Comparison of ENCODE assay signal across 22 cellular contexts in the genomic region with DNA sequence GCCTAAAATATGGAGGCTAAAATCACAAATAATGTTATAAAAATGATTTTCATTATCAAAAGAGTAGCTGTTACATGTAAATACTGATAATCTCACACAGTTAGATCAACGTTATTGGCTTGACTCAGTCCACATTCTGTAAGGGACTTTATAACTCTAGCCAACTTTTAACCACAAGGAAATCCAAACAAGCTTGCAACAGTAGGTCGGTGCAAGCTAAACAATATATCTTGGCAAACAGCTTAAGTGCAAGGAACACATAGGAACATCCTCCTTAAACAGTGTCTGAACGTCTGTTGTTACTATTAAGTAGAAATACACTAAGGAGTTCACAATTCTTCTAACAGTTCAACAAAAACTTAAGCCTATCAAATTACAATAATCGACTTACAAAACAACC.
DNase-seq lines count a peak whose midpoint lies in the region; ATAC-seq and TF ChIP-seq lines count a peak whose summit lies in the region.
"Had no signal": no experiment of that assay in that cellular context is flagged by ENCODE, and none has a peak within 500 bp of the region (broad histone marks: within the 10 kb centered on the region; RNA-seq: fewer than 3 reads in every experiment).

No MANE protein-coding gene starts in this region.

- H3K27ac ChIP-seq in endodermal cell (ENCODE audit: low read depth, low read length), result no peak overlapping the region
- H3K27ac ChIP-seq: gastroesophageal sphincter, VCaP had no signal

- peak; percentile 26 for DNase-seq in AG10803 (ENCODE audit: low read depth)
- peak; percentile 4 for DNase-seq in MV-4-11 (lab: John Stamatoyannopoulos, UW)
- no peak for DNase-seq in endodermal cell
- DNase-seq in mucosa of descending colon, result no peak
- no peak for DNase-seq in stimulated activated CD4-positive, alpha-beta T cell treated with anti-CD3 and anti-CD28 coated beads, Interleukin-4, amount 100 ng/mL, for 1 hour
- no peak for DNase-seq in DMS153 (lab: John Stamatoyannopoulos, UW)
- DNase-seq in sciatic nerve (ENCODE audit: low spot score), result no peak
- DNase-seq in NCI-H2029 (lab: John Stamatoyannopoulos, UW), result no peak
- DNase-seq: ACHN; activated CD4-positive, alpha-beta T cell treated with anti-CD3 and anti-CD28 coated beads, Interleukin-2, amount 50 U/mL, for 4 hours; activated T-cell treated with anti-CD3 and anti-CD28 coated beads for 4 hours; CD4-positive, alpha-beta T cell; HFFc6; KG1; NCI-H1105; NCI-H69; right cardiac atrium; SHP77 treated with DMSO at 0.1 percent for 48 hours; stimulated activated naive CD4-positive, alpha-beta T cell; thyroid gland had no signal

- peaks cover 30% of the 10 kb centered on the region for H3K4me1 Mint-ChIP-seq in endodermal cell

- H3K27ac Mint-ChIP-seq in endodermal cell, result peak overlapping the region; percentile 39
- H3K27ac Mint-ChIP-seq: CD4-positive, alpha-beta T cell; HFFc6 had no signal

- H3K36me3 Mint-ChIP-seq in endodermal cell (ENCODE audit: low read depth), result peaks cover 27% of the 10 kb centered on the region

- peaks cover 20% of the 10 kb centered on the region for H3K9me3 ChIP-seq in endodermal cell (ENCODE audit: control insufficient read depth, low read length)
- H3K9me3 ChIP-seq in mucosa of descending colon, result no peaks in the 10 kb centered on the region
- H3K9me3 ChIP-seq: gastroesophageal sphincter, thyroid gland had no signal

- H3K27me3 Mint-ChIP-seq in endodermal cell (ENCODE audit: insufficient read depth), result no peaks in the 10 kb centered on the region
- H3K27me3 Mint-ChIP-seq: CD4-positive, alpha-beta T cell had no signal

- TF ChIP-seq CTCF in AG10803 (conservative IDR thresholded peaks at IDR 0.05; ENCODE audit: low read length), result no peak
- TF ChIP-seq CTCF in endodermal cell (conservative IDR thresholded peaks at IDR 0.05), result no peak
- TF ChIP-seq CTCF in mucosa of descending colon (IDR thresholded peaks at IDR 0.05), result no peak

- intact Hi-C loops in mucosa of descending colon (cut with DNase I, micrococcal nuclease) (no loop called here), sciatic nerve (cut with DNase I) (no loop called here)

- H3K4me3 ChIP-seq in AG10803 (ENCODE audit: low read length), result no peak overlapping the region
- H3K4me3 ChIP-seq in endodermal cell (ENCODE audit: low read length), result peak overlapping the region; percentile 33
- no peak overlapping the region for H3K4me3 ChIP-seq in mucosa of descending colon
- H3K4me3 ChIP-seq: gastroesophageal sphincter, thyroid gland had no signal

- ATAC-seq in mucosa of descending colon (peak; percentile 64), sciatic nerve (no peak)
- ATAC-seq: gastroesophageal sphincter, right cardiac atrium had no signal

- H3K4me1 ChIP-seq in endodermal cell (ENCODE audit: control insufficient read depth, insufficient read depth, low read length), result peaks cover 5% of the 10 kb centered on the region
- H3K4me1 ChIP-seq in mucosa of descending colon (ENCODE audit: low read depth), result no peaks in the 10 kb centered on the region

- H3K4me3 Mint-ChIP-seq in endodermal cell, result no peak overlapping the region
- H3K4me3 Mint-ChIP-seq: CD4-positive, alpha-beta T cell; HFFc6 had no signal

- peaks cover 26% of the 10 kb centered on the region for H3K36me3 ChIP-seq in endodermal cell (ENCODE audit: control insufficient read depth, insufficient read depth, low read length)
- no peaks in the 10 kb centered on the region for H3K36me3 ChIP-seq in mucosa of descending colon (ENCODE audit: low read depth)
- H3K36me3 ChIP-seq: gastroesophageal sphincter, thyroid gland had no signal

- H3K27me3 ChIP-seq in endodermal cell (ENCODE audit: control insufficient read depth, insufficient read depth, low read length, poor library complexity, severe bottlenecking), result no peaks in the 10 kb centered on the region
- H3K27me3 ChIP-seq: gastroesophageal sphincter, thyroid gland had no signal

- H3K9me3 Mint-ChIP-seq in endodermal cell, result peaks cover 12% of the 10 kb centered on the region
- H3K9me3 Mint-ChIP-seq: CD4-positive, alpha-beta T cell; HFFc6 had no signal

- H3K9ac ChIP-seq in endodermal cell (ENCODE audit: extremely low read depth, low read length, poor library complexity, severe bottlenecking), result no peak overlapping the region

- 85% methylated on average over 4 of the region's 4 CpGs for WGBS in endodermal cell (ENCODE audit: insufficient coverage in 1 of 2, insufficient read length in 1 of 2), 2 experiments

Comparison
In these comparisons a context has a peak if more than half of its experiments do, and no peak if none do; other contexts are left out.
1. DNase-seq: peak in AG10803 (single experiment) and MV-4-11 (single experiment); none in endodermal cell (single experiment), mucosa of descending colon (0 of 3), stimulated activated CD4-positive, alpha-beta T cell treated with anti-CD3 and anti-CD28 coated beads, Interleukin-4, amount 100 ng/mL, for 1 hour (single experiment), DMS153 (single experiment), sciatic nerve (single experiment) and NCI-H2029 (single experiment).